8 cellular contexts compared by ENCODE assay signal in genomic region chr17:81238490-81238814, GRCh38. TPM values are rescaled to one million over a fixed set of nuclear protein-coding genes. Genes with fewer than 3 reads are reported as not detected.
DNase-seq lines count a peak whose midpoint lies in the region; ATAC-seq, FAIRE-seq and TF ChIP-seq lines count a peak whose summit lies in the region.

No MANE protein-coding gene starts in this region.

- peaks cover 50% of the 10 kb centered on the region for H3K4me1 Mint-ChIP-seq in activated naive CD4-positive, alpha-beta T cell treated with anti-CD3 and anti-CD28 coated beads, Interleukin-2, amount 50 U/mL, for 24 hours
- peaks cover 39% of the 10 kb centered on the region for H3K4me1 Mint-ChIP-seq in activated CD8-positive, alpha-beta T cell treated with anti-CD3 and anti-CD28 coated beads, Interleukin-2, amount 10 ng/mL, durations not matched to agents 7 days and 5 days (ENCODE audit: low read depth)
- H3K4me1 Mint-ChIP-seq in type B pancreatic cell (ENCODE audit: unreplicated experiment) = peaks cover 19% of the 10 kb centered on the region

- H3K36me3 ChIP-seq in left lung = peaks cover 0 to 39% of the 10 kb centered on the region in 2 donors

- H3K9me3 ChIP-seq in left lung = no peaks in the 10 kb centered on the region

- TF ChIP-seq CTCF in left lung (IDR thresholded peaks at IDR 0.05) = no peak
- TF ChIP-seq CTCF in type B pancreatic cell (conservative IDR thresholded peaks at IDR 0.05) = no peak

- H3K4me3 Mint-ChIP-seq in activated naive CD4-positive, alpha-beta T cell treated with anti-CD3 and anti-CD28 coated beads, Interleukin-2, amount 50 U/mL, for 24 hours = peak overlapping the region; percentile 83
- H3K4me3 Mint-ChIP-seq in activated CD8-positive, alpha-beta T cell treated with anti-CD3 and anti-CD28 coated beads, Interleukin-2, amount 10 ng/mL, durations not matched to agents 7 days and 5 days = peak overlapping the region; percentile 82
- H3K4me3 Mint-ChIP-seq in type B pancreatic cell = peak overlapping the region; percentile 97

- peaks cover 8 to 46% of the 10 kb centered on the region in 2 donors for H3K4me1 ChIP-seq in left lung

- intact Hi-C loops in left lung (cut with DNase I) = no loop called here

- CTCF ChIA-PET in activated CD8-positive, alpha-beta T cell treated with anti-CD3 and anti-CD28 coated beads, Interleukin-2, amount 10 ng/mL, durations not matched to agents 7 days and 5 days (lab: Charles Lee) = interaction anchor here (0.5 to 1.9 kb wide), 11 partner anchors 10 to 824 kb away, joined by 3 to 5 read pairs (median 3); partner anchors contain the start of gene SLC38A10

- H3K27me3 Mint-ChIP-seq in activated naive CD4-positive, alpha-beta T cell treated with anti-CD3 and anti-CD28 coated beads, Interleukin-2, amount 50 U/mL, for 24 hours = no peaks in the 10 kb centered on the region
- H3K27me3 Mint-ChIP-seq in activated CD8-positive, alpha-beta T cell treated with anti-CD3 and anti-CD28 coated beads, Interleukin-2, amount 10 ng/mL, durations not matched to agents 7 days and 5 days (ENCODE audit: low read depth) = no peaks in the 10 kb centered on the region
- H3K27me3 Mint-ChIP-seq in type B pancreatic cell = no peaks in the 10 kb centered on the region

- ATAC-seq in activated CD8-positive, alpha-beta T cell treated with anti-CD3 and anti-CD28 coated beads, Interleukin-2, amount 10 ng/mL, durations not matched to agents 7 days and 5 days = no peak
- ATAC-seq in left lung = no peak
- ATAC-seq in GM21390 (IDR thresholded peaks at IDR 0.05; ENCODE audit: unreplicated experiment) = no peak

- no peak for FAIRE-seq in GM12892 (lab: Jason Lieb, UNC)

- POLR2A ChIA-PET in activated CD8-positive, alpha-beta T cell treated with anti-CD3 and anti-CD28 coated beads, Interleukin-2, amount 10 ng/mL, durations not matched to agents 7 days and 5 days (lab: Charles Lee) = interaction anchor here (0.8 to 2.6 kb wide), 15 partner anchors 8 to 408 kb away, joined by 3 to 9 read pairs (median 5); partner anchors contain the start of genes CEP131 and SLC38A10

- peak overlapping the region; percentile 73 to 100 for H3K4me3 ChIP-seq in left lung

- H3K36me3 Mint-ChIP-seq in activated naive CD4-positive, alpha-beta T cell treated with anti-CD3 and anti-CD28 coated beads, Interleukin-2, amount 50 U/mL, for 24 hours = no peaks in the 10 kb centered on the region
- peaks cover 16% of the 10 kb centered on the region for H3K36me3 Mint-ChIP-seq in activated CD8-positive, alpha-beta T cell treated with anti-CD3 and anti-CD28 coated beads, Interleukin-2, amount 10 ng/mL, durations not matched to agents 7 days and 5 days (ENCODE audit: low read depth)
- no peaks in the 10 kb centered on the region for H3K36me3 Mint-ChIP-seq in type B pancreatic cell

- TF ChIP-seq POLR2A in GM12892 (IDR thresholded peaks at IDR 0.05; ENCODE audit: low read depth, low read length) = no peak

- H3K27me3 ChIP-seq in left lung = no peaks in the 10 kb centered on the region

- H3K27ac ChIP-seq in left lung = peak overlapping the region in 1 of 2 donors; percentile 70

- H3K27ac Mint-ChIP-seq in activated naive CD4-positive, alpha-beta T cell treated with anti-CD3 and anti-CD28 coated beads, Interleukin-2, amount 50 U/mL, for 24 hours = no peak overlapping the region
- peak overlapping the region; percentile 55 for H3K27ac Mint-ChIP-seq in activated CD8-positive, alpha-beta T cell treated with anti-CD3 and anti-CD28 coated beads, Interleukin-2, amount 10 ng/mL, durations not matched to agents 7 days and 5 days
- no peak overlapping the region for H3K27ac Mint-ChIP-seq in type B pancreatic cell

- H3K9me3 Mint-ChIP-seq in activated naive CD4-positive, alpha-beta T cell treated with anti-CD3 and anti-CD28 coated beads, Interleukin-2, amount 50 U/mL, for 24 hours = no peaks in the 10 kb centered on the region
- H3K9me3 Mint-ChIP-seq in activated CD8-positive, alpha-beta T cell treated with anti-CD3 and anti-CD28 coated beads, Interleukin-2, amount 10 ng/mL, durations not matched to agents 7 days and 5 days (ENCODE audit: insufficient read depth) = no peaks in the 10 kb centered on the region
- H3K9me3 Mint-ChIP-seq in type B pancreatic cell = no peaks in the 10 kb centered on the region

- DNase-seq in activated naive CD4-positive, alpha-beta T cell treated with anti-CD3 and anti-CD28 coated beads, Interleukin-2, amount 50 U/mL, for 16 hours = no peak
- no peak for DNase-seq in activated CD8-positive, alpha-beta T cell treated with anti-CD3 and anti-CD28 coated beads, Interleukin-2, amount 10 ng/mL, durations not matched to agents 7 days and 5 days
- no peak for DNase-seq in left lung
- no peak for DNase-seq in type B pancreatic cell (ENCODE audit: extremely low spot score, unreplicated experiment)
- no peak for DNase-seq in DMS79 treated with DMSO at 0.1 percent for 48 hours (lab: John Stamatoyannopoulos, UW)
- no peak for DNase-seq in GM12892 (ENCODE audit: insufficient read length)

RNA-seq across cellular contexts. Expression of gene TEPSIN, which starts 0.4 kb away (rescaled TPM):
- 10 to 100 TPM; 43.8 to 52.7 TPM for total RNA-seq in activated CD8-positive, alpha-beta T cell treated with anti-CD3 and anti-CD28 coated beads, Interleukin-2, amount 10 ng/mL, durations not matched to agents 7 days and 5 days
- total RNA-seq in left lung = 10 to 100 TPM; 32.3 to 41.2 TPM
- 45.7 and 50.1 TPM in 2 replicates for total RNA-seq in type B pancreatic cell (ENCODE audit: low replicate concordance)
- polyA plus RNA-seq in GM12892 (2012; ENCODE audit: missing spikeins) = 9.7 TPM

RNA-seq across cellular contexts. Expression of gene NDUFAF8, which starts 0.7 kb away (rescaled TPM):
- 10 to 100 TPM; 42.3 to 48.3 TPM for total RNA-seq in activated CD8-positive, alpha-beta T cell treated with anti-CD3 and anti-CD28 coated beads, Interleukin-2, amount 10 ng/mL, durations not matched to agents 7 days and 5 days
- total RNA-seq in left lung (10 to 100 TPM; 38.3 to 42.2 TPM), type B pancreatic cell (ENCODE audit: low replicate concordance) (56.9 and 82.3 TPM in 2 replicates)
- polyA plus RNA-seq in GM12892 (2012; ENCODE audit: missing spikeins) = 156 TPM

RNA-seq across cellular contexts. Expression of gene CEP131, which starts 15.7 kb away (rescaled TPM):
- total RNA-seq in activated CD8-positive, alpha-beta T cell treated with anti-CD3 and anti-CD28 coated beads, Interleukin-2, amount 10 ng/mL, durations not matched to agents 7 days and 5 days = 10 to 100 TPM; 17.9 to 19.0 TPM
- total RNA-seq in left lung = 1 to 10 TPM; 7.7 to 9.0 TPM
- total RNA-seq in type B pancreatic cell (ENCODE audit: low replicate concordance) = 12.8 and 26.8 TPM in 2 replicates
- polyA plus RNA-seq in GM12892 (2012; ENCODE audit: missing spikeins) = 4.8 TPM

RNA-seq across cellular contexts. Expression of gene SLC38A10, which starts 56.7 kb away (rescaled TPM):
- 10 to 100 TPM; 78.5 to 83.5 TPM for total RNA-seq in activated CD8-positive, alpha-beta T cell treated with anti-CD3 and anti-CD28 coated beads, Interleukin-2, amount 10 ng/mL, durations not matched to agents 7 days and 5 days
- total RNA-seq in left lung = 100 to 1,000 TPM in 1 of 2 donors, 10 to 100 TPM in 1; 79.9 to 109 TPM
- 85.0 and 118 TPM in 2 replicates for total RNA-seq in type B pancreatic cell (ENCODE audit: low replicate concordance)
- polyA plus RNA-seq in GM12892 (2012; ENCODE audit: missing spikeins) = 20.1 TPM
